In the genomic region with DNA sequence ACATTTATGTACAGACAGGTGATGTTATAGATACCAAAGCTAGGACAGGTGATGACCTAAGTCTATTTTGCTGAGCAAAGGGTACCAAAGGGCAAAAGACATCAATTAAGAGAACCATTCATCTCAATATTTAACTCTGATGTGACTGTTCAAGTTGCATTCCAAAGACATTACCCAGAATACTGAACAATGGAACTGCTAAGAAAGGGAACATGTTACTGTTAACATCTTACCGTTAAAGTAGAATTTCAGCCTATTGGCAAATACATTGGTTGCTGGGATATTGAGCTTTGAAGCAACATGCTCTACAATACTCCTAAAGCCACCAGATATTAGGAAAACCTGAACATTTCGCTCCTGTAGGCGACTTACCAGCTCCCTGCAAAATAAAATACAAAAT, we compare ENCODE assay signal across 8 cellular contexts. TPM values are rescaled to one million over a fixed set of nuclear protein-coding genes. Genes with fewer than 3 reads are reported as not detected.
DNase-seq lines count a peak whose midpoint lies in the region; ATAC-seq, FAIRE-seq and TF ChIP-seq lines count a peak whose summit lies in the region.
"Not testable (repeated sequence)": the region's sequence is repeated elsewhere in the genome, so short reads cannot be mapped to it uniquely, and the experiment has no call there.

No MANE protein-coding gene starts in this region.

- not testable (repeated sequence) for H3K79me2 ChIP-seq in GM12878 (ENCODE audit: control insufficient read depth, insufficient read depth, low read length); HepG2 (ENCODE audit: insufficient read depth, low read length)

- SMC1A ChIA-PET in GM12878 (lab: Charles Lee; ENCODE audit: uncharacterized antibody, unreplicated experiment), result interaction anchor here (1.0 kb wide), 1 partner anchor 58 kb away, joined by 3 read pairs; no protein-coding TSS in a partner anchor

- peaks cover 90% of the 10 kb centered on the region for H3K36me3 Mint-ChIP-seq in Caco-2 (ENCODE audit: insufficient read depth, unreplicated experiment)

- H3K9me3 ChIP-seq in Caco-2; RWPE2 (ENCODE audit: severe bottlenecking); GM12878 (replicated peaks; ENCODE audit: control insufficient read depth, insufficient read depth, low read length); HepG2 (ENCODE audit: low read length): not testable (repeated sequence)

- H3K27ac Mint-ChIP-seq in Caco-2 (ENCODE audit: unreplicated experiment), result not testable (repeated sequence)

- not testable (repeated sequence) for TF ChIP-seq RAD21 in GM12878 (IDR thresholded peaks at IDR 0.05; ENCODE audit: insufficient read depth, low read depth, low read length); HepG2 (CRISPR knock-in tag; IDR thresholded peaks at IDR 0.05)

- TF ChIP-seq CTCF in Caco-2 (IDR thresholded peaks at IDR 0.05; ENCODE audit: insufficient read depth in 1 of 2, low read depth in 1 of 2, low read length in 1 of 2, severe bottlenecking in 1 of 2, unreplicated experiment in 1 of 2); RWPE2 (IDR thresholded peaks at IDR 0.05; ENCODE audit: poor library complexity, severe bottlenecking); GM12878 (IDR thresholded peaks at IDR 0.05 in 2 of 3, conservative IDR thresholded peaks at IDR 0.05 in 1 of 3; ENCODE audit: control insufficient read depth in 2 of 3, extremely low read depth in 1 of 3, insufficient read depth in 1 of 3, low read depth in 3 of 3, low read length in 3 of 3); fibroblast of pulmonary artery (IDR thresholded peaks at IDR 0.05; ENCODE audit: low read length, missing control alignments); HepG2 (CRISPR knock-in tag; IDR thresholded peaks at IDR 0.05): not testable (repeated sequence)

- not testable (repeated sequence) for H3K9me3 Mint-ChIP-seq in Caco-2 (ENCODE audit: unreplicated experiment)

- not testable (repeated sequence) for H3K4me1 Mint-ChIP-seq in Caco-2 (ENCODE audit: low read depth, unreplicated experiment)

- H3K4me1 ChIP-seq in Caco-2 (peaks cover 19% of the 10 kb centered on the region), HepG2 (ENCODE audit: insufficient read depth, low read length) (peaks cover 14% of the 10 kb centered on the region; the same call in 1 of the 2 replicates)
- not testable (repeated sequence) for H3K4me1 ChIP-seq in RWPE2 (ENCODE audit: insufficient read depth, poor library complexity, severe bottlenecking); GM12878 (ENCODE audit: control insufficient read depth, insufficient read depth, low read length)

- not testable (repeated sequence) for H3K27ac ChIP-seq in RWPE2 (ENCODE audit: poor library complexity, severe bottlenecking); GM12878 (ENCODE audit: control insufficient read depth, insufficient read depth); HepG2 (ENCODE audit: extremely low read length, insufficient read depth, low read length)

- not testable (repeated sequence) for H3K9ac ChIP-seq in GM12878 (ENCODE audit: control insufficient read depth, insufficient read depth, low read length); HepG2 (ENCODE audit: insufficient read depth, low read depth, low read length)

- not testable (repeated sequence) for FAIRE-seq in GM12878 (lab: Jason Lieb, UNC); HepG2 (lab: Jason Lieb, UNC)

- RAD21 ChIA-PET in GM12878 (lab: Charles Lee; ENCODE audit: unreplicated experiment), result interaction anchor here (0.7 kb wide), 1 partner anchor 53 kb away, joined by 3 read pairs; no protein-coding TSS in a partner anchor

- WGBS in GM12878 (ENCODE audit: insufficient coverage, insufficient replicate concordance, low lambda C conversion rate, missing lambda C conversion rate), result 97% methylated on average over 3 of the region's 3 CpGs
- 79% methylated on average over 3 of the region's 3 CpGs for WGBS in HepG2 (ENCODE audit: low lambda C conversion rate)

- ATAC-seq in RWPE2 (ENCODE audit: low read depth) (0 out of 3 replicates have a peak, but pooled peaks have one; percentile 31), SK-N-SH treated with all-trans-retinoic acid at 6 μM for 48 hours (peak; percentile 33; the same call in 2 of the 3 replicates)
- not testable (repeated sequence) for ATAC-seq in GM12878, HepG2

- TF ChIP-seq EP300 in GM12878 (IDR thresholded peaks at IDR 0.05; ENCODE audit: borderline replicate concordance in 1 of 2, control insufficient read depth in 1 of 2, low read depth in 2 of 2, low read length in 2 of 2); HepG2 (IDR thresholded peaks at IDR 0.05; ENCODE audit: low read depth in 2 of 2, low read length in 2 of 2); HepG2 (CRISPR knock-in tag; IDR thresholded peaks at IDR 0.05; ENCODE audit: borderline replicate concordance): not testable (repeated sequence)

- in situ Hi-C loops in GM12878 (cut with MboI); HepG2 (cut with HindIII; ENCODE audit: extremely low pct_ligation_motif_present, low pct_unique_long_range_greater_than_20kb): not testable (repeated sequence)

- TSS peak; percentile 25 for BruUV-seq in Caco-2 (replicated peaks; lab: Mats Ljungman, UMichigan)
- TSS peak; percentile 76 for BruUV-seq in GM12878 (replicated peaks; lab: Mats Ljungman, UMichigan)
- BruUV-seq in HepG2 (replicated peaks; lab: Mats Ljungman, UMichigan), result TSS peak; percentile 41

- POLR2A ChIA-PET in Caco-2 (lab: Charles Lee), result interaction anchor here (0.8 kb wide), 1 partner anchor 17 kb away, joined by 4 read pairs; no protein-coding TSS in a partner anchor
- POLR2A ChIA-PET in GM12878 (lab: Charles Lee), result interaction anchor here (0.8 kb wide), 1 partner anchor 17 kb away, joined by 3 read pairs; no protein-coding TSS in a partner anchor
- POLR2A ChIA-PET in HepG2 (lab: Yijun Ruan, JAX), result not testable (repeated sequence)

- DNase-seq in Caco-2; RWPE2 (ENCODE audit: low spot score); GM12878 (ENCODE audit: low read depth, low spot score); HepG2 (ENCODE audit: low spot score): not testable (repeated sequence)
- DNase-seq in dermis blood vessel endothelial cell (peak; percentile 12), fibroblast of pulmonary artery (ENCODE audit: low read depth) (peak; percentile 25), renal cortical epithelial cell (ENCODE audit: low read depth) (peak; percentile 69)

- H3K4me2 ChIP-seq in GM12878 (ENCODE audit: control insufficient read depth, insufficient read depth); HepG2 (ENCODE audit: low read depth, low read length): not testable (repeated sequence)

- CTCF ChIA-PET in Caco-2 (lab: Charles Lee), result interaction anchor here (0.6 kb wide), 1 partner anchor 48 kb away, joined by 6 read pairs; no protein-coding TSS in a partner anchor
- CTCF ChIA-PET in GM12878 (lab: Yijun Ruan, JAX), result interaction anchor here (1.5 kb wide), 1 partner anchor 13 kb away, joined by 5 read pairs; no protein-coding TSS in a partner anchor
- CTCF ChIA-PET in HepG2 (lab: Yijun Ruan, JAX; ENCODE audit: low intra/inter-chr PET ratio, low total read pairs), result not testable (repeated sequence)

- not testable (repeated sequence) for H3K4me3 Mint-ChIP-seq in Caco-2 (ENCODE audit: unreplicated experiment)

- H3K36me3 ChIP-seq in Caco-2 (ENCODE audit: control insufficient read depth, insufficient read depth, low read length); GM12878 (ENCODE audit: control insufficient read depth in 2 of 2, insufficient read depth in 2 of 2, low read length in 1 of 2): not testable (repeated sequence)
- H3K36me3 ChIP-seq in RWPE2 (ENCODE audit: low read depth) (peaks cover 71% of the 10 kb centered on the region), HepG2 (replicated peaks in 1 of 2; ENCODE audit: control insufficient read depth in 1 of 2, insufficient read depth in 2 of 2, low read length in 2 of 2) (peaks cover 16 to 66% of the 10 kb centered on the region in 2 experiments)

- H2AFZ ChIP-seq in GM12878 (ENCODE audit: control insufficient read depth, low read depth, low read length); HepG2 (ENCODE audit: low read length): not testable (repeated sequence)

- intact Hi-C loops in Caco-2 (cut with micrococcal nuclease; ENCODE audit: unreplicated experiment); GM12878 (cut with micrococcal nuclease; ENCODE audit: unreplicated experiment); HepG2 (cut with micrococcal nuclease; ENCODE audit: unreplicated experiment): not testable (repeated sequence)

- not testable (repeated sequence) for H4K20me1 ChIP-seq in GM12878 (ENCODE audit: control insufficient read depth, insufficient read depth); HepG2 (ENCODE audit: insufficient read depth, low read length)

- TF ChIP-seq POLR2A in GM12878 (IDR thresholded peaks at IDR 0.05; ENCODE audit: low read depth, low read length); HepG2 (IDR thresholded peaks at IDR 0.05; ENCODE audit: insufficient read depth in 1 of 2, low read depth in 2 of 2, low read length in 2 of 2): not testable (repeated sequence)

- not testable (repeated sequence) for H3K27me3 ChIP-seq in Caco-2 (replicated peaks; ENCODE audit: control insufficient read depth, insufficient read depth, low read length); RWPE2 (ENCODE audit: insufficient read depth, poor library complexity, severe bottlenecking); GM12878 (replicated peaks in 1 of 2; ENCODE audit: control insufficient read depth in 2 of 2, insufficient read depth in 2 of 2, low read length in 1 of 2); HepG2 (ENCODE audit: control insufficient read depth in 1 of 2, insufficient read depth in 2 of 2, low read length in 2 of 2)

- not testable (repeated sequence) for H3K4me3 ChIP-seq in Caco-2 (ENCODE audit: low read depth, low read length); RWPE2 (ENCODE audit: severe bottlenecking); GM12878; fibroblast of pulmonary artery (replicated peaks; ENCODE audit: low read depth, low read length); HepG2 (replicated peaks in 1 of 3; ENCODE audit: insufficient read depth in 1 of 3, low read depth in 2 of 3, low read length in 3 of 3)

- not testable (repeated sequence) for H3K27me3 Mint-ChIP-seq in Caco-2 (ENCODE audit: insufficient read depth, unreplicated experiment)

RNA-seq across cellular contexts. Expression of a gene that starts 34.2 kb away (rescaled TPM):
- 107 and 111 TPM in 2 replicates for total RNA-seq in Caco-2 (2022)
- 6.6 and 6.8 TPM in 2 replicates for total RNA-seq in GM12878 (2013; cell fraction: nucleolus; rRNA removed)
- 35.3 and 36.4 TPM in 2 replicates for total RNA-seq in GM12878 (2014; rRNA removed)
- 20.1 and 21.2 TPM in 2 replicates for total RNA-seq in GM12878 (2014; rRNA removed; fragmentation: Illumina TruSeq; extraction: Trizol)
- 24.8 and 25.0 TPM in 2 replicates for total RNA-seq in GM12878 (2021)
- 7.9 TPM for polyA plus RNA-seq in GM12878 (2011; ENCODE audit: low read depth)
- 15.4 and 16.2 TPM in 2 replicates for polyA plus RNA-seq in GM12878 (2011; rRNA removed)
- 18.9 and 23.5 TPM in 2 replicates for polyA plus RNA-seq in GM12878 (2011; cell fraction: cytosol; rRNA removed)
- 6.8 and 9.3 TPM in 2 replicates for polyA plus RNA-seq in GM12878 (2011; cell fraction: nucleus; rRNA removed)
- polyA plus RNA-seq in GM12878 (2012), result 10.3 and 10.6 TPM in 2 replicates
- 9.1 and 23.0 TPM in 2 replicates for polyA plus RNA-seq in GM12878 (2014; fragmentation: Illumina TruSeq; extraction: Trizol)
- polyA plus RNA-seq in GM12878 (2014; fragmentation: Nextera tagmentation; extraction: Ambion mirVana), result 10 to 100 TPM in 1 of 2 experiments, 1 to 10 TPM in 1; 5.2 to 10.5 TPM
- 21.6 and 28.3 TPM in 2 replicates for polyA plus RNA-seq in GM12878 (2014; rRNA removed)
- polyA plus RNA-seq in GM12878 (2016; fragmentation: Nextera tagmentation; extraction: Ambion mirVana), result 10 to 100 TPM; 24.8 to 26.1 TPM
- polyA minus RNA-seq in GM12878 (2011; rRNA and poly(A)+ RNA removed), result 16.5 and 17.5 TPM in 2 replicates
- polyA minus RNA-seq in GM12878 (2011; cell fraction: cytosol; rRNA and poly(A)+ RNA removed), result 9.1 and 14.1 TPM in 2 replicates
- 8.2 and 17.2 TPM in 2 replicates for polyA minus RNA-seq in GM12878 (2011; cell fraction: nucleus; rRNA and poly(A)+ RNA removed)
- 42.4 and 45.1 TPM in 2 replicates for total RNA-seq in dermis blood vessel endothelial cell
- 124 and 175 TPM in 2 replicates for total RNA-seq in HepG2 (2016; rRNA removed; fragmentation: Illumina TruSeq; extraction: Trizol)
- 25.3 and 32.9 TPM in 2 replicates for total RNA-seq in HepG2 (2016; cell fraction: cytosol; rRNA removed; fragmentation: Illumina TruSeq; extraction: Trizol; ENCODE audit: low read depth)
- total RNA-seq in HepG2 (2016; cell fraction: insoluble cytoplasmic fraction; rRNA removed; fragmentation: Illumina TruSeq; extraction: Trizol), result 124 and 200 TPM in 2 replicates
- total RNA-seq in HepG2 (2016; cell fraction: membrane; rRNA removed; fragmentation: Illumina TruSeq; extraction: Trizol), result 65.6 and 67.9 TPM in 2 replicates
- total RNA-seq in HepG2 (2016; cell fraction: nucleus; rRNA removed; fragmentation: Illumina TruSeq; extraction: Trizol), result 54.9 and 62.4 TPM in 2 replicates
- polyA plus RNA-seq in HepG2 (2011; rRNA removed), result 85.5 and 85.8 TPM in 2 replicates
- polyA plus RNA-seq in HepG2 (2011; cell fraction: cytosol; rRNA removed), result 97.1 and 104 TPM in 2 replicates
- 23.5 and 32.4 TPM in 2 replicates for polyA plus RNA-seq in HepG2 (2011; cell fraction: nucleus; rRNA removed)
- 63.4 and 77.8 TPM in 2 replicates for polyA plus RNA-seq in HepG2 (2012)
- polyA plus RNA-seq in HepG2 (2016; cell fraction: cytosol; fragmentation: Illumina TruSeq; extraction: Trizol; ENCODE audit: low read depth), result 24.3 and 28.7 TPM in 2 replicates
- 138 and 145 TPM in 2 replicates for polyA plus RNA-seq in HepG2 (2016; cell fraction: insoluble cytoplasmic fraction; fragmentation: Illumina TruSeq; extraction: Trizol; ENCODE audit: low read depth)
- polyA plus RNA-seq in HepG2 (2016; cell fraction: membrane; fragmentation: Illumina TruSeq; extraction: Trizol; ENCODE audit: low read depth), result 40.5 and 43.9 TPM in 2 replicates
- 58.7 and 60.7 TPM in 2 replicates for polyA plus RNA-seq in HepG2 (2016; cell fraction: nucleus; fragmentation: Illumina TruSeq; extraction: Trizol; ENCODE audit: insufficient read depth, low read depth)
- polyA minus RNA-seq in HepG2 (2011; rRNA and poly(A)+ RNA removed; ENCODE audit: low replicate concordance), result 48.6 and 65.8 TPM in 2 replicates
- 59.8 and 64.2 TPM in 2 replicates for polyA minus RNA-seq in HepG2 (2011; cell fraction: cytosol; rRNA and poly(A)+ RNA removed)
- polyA minus RNA-seq in HepG2 (2011; cell fraction: nucleus; rRNA and poly(A)+ RNA removed), result 40.7 and 55.8 TPM in 2 replicates
- total RNA-seq in renal cortical epithelial cell, result 42.7 and 90.6 TPM in 2 replicates

RNA-seq across cellular contexts. Expression of a gene that starts 34.6 kb away (rescaled TPM):
- total RNA-seq in Caco-2 (2022) (242 and 248 TPM in 2 replicates), GM12878 (2014; rRNA removed) (263 and 264 TPM in 2 replicates), GM12878 (2014; rRNA removed; fragmentation: Illumina TruSeq; extraction: Trizol) (324 and 357 TPM in 2 replicates), GM12878 (2021) (202 and 206 TPM in 2 replicates), dermis blood vessel endothelial cell (201 and 240 TPM in 2 replicates), HepG2 (2016; rRNA removed; fragmentation: Illumina TruSeq; extraction: Trizol) (292 and 425 TPM in 2 replicates), renal cortical epithelial cell (184 and 264 TPM in 2 replicates)
- total RNA-seq in GM12878 (2013; cell fraction: nucleolus; rRNA removed), result 96.4 and 103 TPM in 2 replicates
- 162 TPM for polyA plus RNA-seq in GM12878 (2011; ENCODE audit: low read depth)
- polyA plus RNA-seq in GM12878 (2011; rRNA removed) (346 and 392 TPM in 2 replicates), GM12878 (2014; fragmentation: Illumina TruSeq; extraction: Trizol) (272 and 346 TPM in 2 replicates), GM12878 (2014; fragmentation: Nextera tagmentation; extraction: Ambion mirVana) (100 to 1,000 TPM; 191 to 319 TPM), GM12878 (2014; rRNA removed) (247 and 252 TPM in 2 replicates), GM12878 (2016; fragmentation: Nextera tagmentation; extraction: Ambion mirVana) (100 to 1,000 TPM; 455 to 480 TPM), HepG2 (2011; rRNA removed) (135 and 219 TPM in 2 replicates)
- 129 and 184 TPM in 2 replicates for polyA plus RNA-seq in GM12878 (2011; cell fraction: cytosol; rRNA removed)
- polyA plus RNA-seq in GM12878 (2011; cell fraction: nucleus; rRNA removed), result 131 and 175 TPM in 2 replicates
- 121 and 132 TPM in 2 replicates for polyA plus RNA-seq in GM12878 (2012)
- 170 and 321 TPM in 2 replicates for polyA minus RNA-seq in GM12878 (2011; rRNA and poly(A)+ RNA removed)
- 57.2 and 72.0 TPM in 2 replicates for polyA minus RNA-seq in GM12878 (2011; cell fraction: cytosol; rRNA and poly(A)+ RNA removed)
- 42.2 and 64.6 TPM in 2 replicates for polyA minus RNA-seq in GM12878 (2011; cell fraction: nucleus; rRNA and poly(A)+ RNA removed)
- 46.3 and 52.8 TPM in 2 replicates for total RNA-seq in HepG2 (2016; cell fraction: cytosol; rRNA removed; fragmentation: Illumina TruSeq; extraction: Trizol; ENCODE audit: low read depth)
- 297 and 437 TPM in 2 replicates for total RNA-seq in HepG2 (2016; cell fraction: insoluble cytoplasmic fraction; rRNA removed; fragmentation: Illumina TruSeq; extraction: Trizol)
- 96.3 and 109 TPM in 2 replicates for total RNA-seq in HepG2 (2016; cell fraction: membrane; rRNA removed; fragmentation: Illumina TruSeq; extraction: Trizol)
- 167 and 182 TPM in 2 replicates for total RNA-seq in HepG2 (2016; cell fraction: nucleus; rRNA removed; fragmentation: Illumina TruSeq; extraction: Trizol)
- 87.9 and 139 TPM in 2 replicates for polyA plus RNA-seq in HepG2 (2011; cell fraction: cytosol; rRNA removed)
- polyA plus RNA-seq in HepG2 (2011; cell fraction: nucleus; rRNA removed), result 80.9 and 81.9 TPM in 2 replicates
- polyA plus RNA-seq in HepG2 (2012), result 147 and 167 TPM in 2 replicates
- polyA plus RNA-seq in HepG2 (2016; cell fraction: cytosol; fragmentation: Illumina TruSeq; extraction: Trizol; ENCODE audit: low read depth), result 29.1 and 31.6 TPM in 2 replicates
- 455 and 526 TPM in 2 replicates for polyA plus RNA-seq in HepG2 (2016; cell fraction: insoluble cytoplasmic fraction; fragmentation: Illumina TruSeq; extraction: Trizol; ENCODE audit: low read depth)
- polyA plus RNA-seq in HepG2 (2016; cell fraction: membrane; fragmentation: Illumina TruSeq; extraction: Trizol; ENCODE audit: low read depth), result 69.4 and 72.1 TPM in 2 replicates
- 371 TPM in 2 replicates for polyA plus RNA-seq in HepG2 (2016; cell fraction: nucleus; fragmentation: Illumina TruSeq; extraction: Trizol; ENCODE audit: insufficient read depth, low read depth)
- polyA minus RNA-seq in HepG2 (2011; rRNA and poly(A)+ RNA removed; ENCODE audit: low replicate concordance), result 62.3 and 243 TPM in 2 replicates
- 72.5 and 82.6 TPM in 2 replicates for polyA minus RNA-seq in HepG2 (2011; cell fraction: cytosol; rRNA and poly(A)+ RNA removed)
- 101 and 127 TPM in 2 replicates for polyA minus RNA-seq in HepG2 (2011; cell fraction: nucleus; rRNA and poly(A)+ RNA removed)

RNA-seq across cellular contexts. Expression of a gene that starts 47.1 kb away (rescaled TPM):
- total RNA-seq in Caco-2 (2022) (150 and 172 TPM in 2 replicates), GM12878 (2014; rRNA removed) (84.6 and 96.1 TPM in 2 replicates), GM12878 (2014; rRNA removed; fragmentation: Illumina TruSeq; extraction: Trizol) (70.8 and 72.4 TPM in 2 replicates), GM12878 (2021) (102 and 103 TPM in 2 replicates), dermis blood vessel endothelial cell (193 and 206 TPM in 2 replicates), HepG2 (2016; rRNA removed; fragmentation: Illumina TruSeq; extraction: Trizol) (22.4 and 54.4 TPM in 2 replicates), renal cortical epithelial cell (130 and 194 TPM in 2 replicates)
- 149 and 163 TPM in 2 replicates for total RNA-seq in GM12878 (2013; cell fraction: nucleolus; rRNA removed)
- 42.2 TPM for polyA plus RNA-seq in GM12878 (2011; ENCODE audit: low read depth)
- polyA plus RNA-seq in GM12878 (2011; rRNA removed) (57.6 and 70.5 TPM in 2 replicates), GM12878 (2014; fragmentation: Illumina TruSeq; extraction: Trizol) (87.4 and 106 TPM in 2 replicates), GM12878 (2014; fragmentation: Nextera tagmentation; extraction: Ambion mirVana) (10 to 100 TPM; 39.9 to 62.4 TPM), GM12878 (2014; rRNA removed) (85.7 and 93.0 TPM in 2 replicates), GM12878 (2016; fragmentation: Nextera tagmentation; extraction: Ambion mirVana) (10 to 100 TPM; 67.7 to 72.6 TPM), HepG2 (2011; rRNA removed) (48.0 and 48.9 TPM in 2 replicates)
- 81.9 and 86.5 TPM in 2 replicates for polyA plus RNA-seq in GM12878 (2011; cell fraction: cytosol; rRNA removed)
- 170 and 178 TPM in 2 replicates for polyA plus RNA-seq in GM12878 (2011; cell fraction: nucleus; rRNA removed)
- 77.6 and 84.4 TPM in 2 replicates for polyA plus RNA-seq in GM12878 (2012)
- 53.3 and 94.2 TPM in 2 replicates for polyA minus RNA-seq in GM12878 (2011; rRNA and poly(A)+ RNA removed)
- 31.7 and 32.2 TPM in 2 replicates for polyA minus RNA-seq in GM12878 (2011; cell fraction: cytosol; rRNA and poly(A)+ RNA removed)
- 41.7 and 51.2 TPM in 2 replicates for polyA minus RNA-seq in GM12878 (2011; cell fraction: nucleus; rRNA and poly(A)+ RNA removed)
- 12.4 and 13.6 TPM in 2 replicates for total RNA-seq in HepG2 (2016; cell fraction: cytosol; rRNA removed; fragmentation: Illumina TruSeq; extraction: Trizol; ENCODE audit: low read depth)
- total RNA-seq in HepG2 (2016; cell fraction: insoluble cytoplasmic fraction; rRNA removed; fragmentation: Illumina TruSeq; extraction: Trizol), result 20.6 and 54.0 TPM in 2 replicates
- 25.2 and 28.6 TPM in 2 replicates for total RNA-seq in HepG2 (2016; cell fraction: membrane; rRNA removed; fragmentation: Illumina TruSeq; extraction: Trizol)
- 45.2 and 49.4 TPM in 2 replicates for total RNA-seq in HepG2 (2016; cell fraction: nucleus; rRNA removed; fragmentation: Illumina TruSeq; extraction: Trizol)
- polyA plus RNA-seq in HepG2 (2011; cell fraction: cytosol; rRNA removed), result 37.0 and 44.8 TPM in 2 replicates
- 132 and 139 TPM in 2 replicates for polyA plus RNA-seq in HepG2 (2011; cell fraction: nucleus; rRNA removed)
- polyA plus RNA-seq in HepG2 (2012), result 47.6 and 52.3 TPM in 2 replicates
- 10.5 and 10.7 TPM in 2 replicates for polyA plus RNA-seq in HepG2 (2016; cell fraction: cytosol; fragmentation: Illumina TruSeq; extraction: Trizol; ENCODE audit: low read depth)
- polyA plus RNA-seq in HepG2 (2016; cell fraction: insoluble cytoplasmic fraction; fragmentation: Illumina TruSeq; extraction: Trizol; ENCODE audit: low read depth), result 15.4 and 19.0 TPM in 2 replicates
- polyA plus RNA-seq in HepG2 (2016; cell fraction: membrane; fragmentation: Illumina TruSeq; extraction: Trizol; ENCODE audit: low read depth), result 16.9 and 18.1 TPM in 2 replicates
- polyA plus RNA-seq in HepG2 (2016; cell fraction: nucleus; fragmentation: Illumina TruSeq; extraction: Trizol; ENCODE audit: insufficient read depth, low read depth), result 77.0 and 78.6 TPM in 2 replicates
- polyA minus RNA-seq in HepG2 (2011; rRNA and poly(A)+ RNA removed; ENCODE audit: low replicate concordance), result 55.3 and 78.5 TPM in 2 replicates
- 28.3 and 29.1 TPM in 2 replicates for polyA minus RNA-seq in HepG2 (2011; cell fraction: cytosol; rRNA and poly(A)+ RNA removed)
- 40.4 and 52.2 TPM in 2 replicates for polyA minus RNA-seq in HepG2 (2011; cell fraction: nucleus; rRNA and poly(A)+ RNA removed)

RNA-seq across cellular contexts. Expression of a gene that starts 52.6 kb away (rescaled TPM):
- total RNA-seq in Caco-2 (2022) (59.3 and 63.4 TPM in 2 replicates), GM12878 (2014; rRNA removed) (47.7 TPM in 2 replicates), GM12878 (2014; rRNA removed; fragmentation: Illumina TruSeq; extraction: Trizol) (51.7 and 52.0 TPM in 2 replicates), GM12878 (2021) (44.7 and 45.0 TPM in 2 replicates), dermis blood vessel endothelial cell (37.3 and 43.8 TPM in 2 replicates), HepG2 (2016; rRNA removed; fragmentation: Illumina TruSeq; extraction: Trizol) (40.3 and 56.5 TPM in 2 replicates), renal cortical epithelial cell (58.0 and 78.6 TPM in 2 replicates)
- total RNA-seq in GM12878 (2013; cell fraction: nucleolus; rRNA removed), result 46.1 and 48.0 TPM in 2 replicates
- 19.8 TPM for polyA plus RNA-seq in GM12878 (2011; ENCODE audit: low read depth)
- polyA plus RNA-seq in GM12878 (2011; rRNA removed) (70.8 and 104 TPM in 2 replicates), GM12878 (2014; fragmentation: Illumina TruSeq; extraction: Trizol) (62.9 and 102 TPM in 2 replicates), GM12878 (2014; fragmentation: Nextera tagmentation; extraction: Ambion mirVana) (10 to 100 TPM; 24.7 to 29.9 TPM), GM12878 (2014; rRNA removed) (38.8 and 46.9 TPM in 2 replicates), GM12878 (2016; fragmentation: Nextera tagmentation; extraction: Ambion mirVana) (10 to 100 TPM; 83.8 to 88.5 TPM), HepG2 (2011; rRNA removed) (47.2 and 61.5 TPM in 2 replicates)
- polyA plus RNA-seq in GM12878 (2011; cell fraction: cytosol; rRNA removed), result 26.4 and 28.1 TPM in 2 replicates
- polyA plus RNA-seq in GM12878 (2011; cell fraction: nucleus; rRNA removed), result 30.3 and 31.0 TPM in 2 replicates
- 25.1 and 28.2 TPM in 2 replicates for polyA plus RNA-seq in GM12878 (2012)
- 24.6 and 40.3 TPM in 2 replicates for polyA minus RNA-seq in GM12878 (2011; rRNA and poly(A)+ RNA removed)
- 12.6 and 14.3 TPM in 2 replicates for polyA minus RNA-seq in GM12878 (2011; cell fraction: cytosol; rRNA and poly(A)+ RNA removed)
- 26.6 and 36.3 TPM in 2 replicates for polyA minus RNA-seq in GM12878 (2011; cell fraction: nucleus; rRNA and poly(A)+ RNA removed)
- total RNA-seq in HepG2 (2016; cell fraction: cytosol; rRNA removed; fragmentation: Illumina TruSeq; extraction: Trizol; ENCODE audit: low read depth), result 15.2 and 16.2 TPM in 2 replicates
- total RNA-seq in HepG2 (2016; cell fraction: insoluble cytoplasmic fraction; rRNA removed; fragmentation: Illumina TruSeq; extraction: Trizol), result 40.6 and 57.0 TPM in 2 replicates
- 30.0 and 33.8 TPM in 2 replicates for total RNA-seq in HepG2 (2016; cell fraction: membrane; rRNA removed; fragmentation: Illumina TruSeq; extraction: Trizol)
- 23.7 and 23.8 TPM in 2 replicates for total RNA-seq in HepG2 (2016; cell fraction: nucleus; rRNA removed; fragmentation: Illumina TruSeq; extraction: Trizol)
- polyA plus RNA-seq in HepG2 (2011; cell fraction: cytosol; rRNA removed), result 25.7 and 43.6 TPM in 2 replicates
- polyA plus RNA-seq in HepG2 (2011; cell fraction: nucleus; rRNA removed), result 19.8 and 23.4 TPM in 2 replicates
- polyA plus RNA-seq in HepG2 (2012), result 40.5 and 41.2 TPM in 2 replicates
- polyA plus RNA-seq in HepG2 (2016; cell fraction: cytosol; fragmentation: Illumina TruSeq; extraction: Trizol; ENCODE audit: low read depth), result 16.8 and 19.0 TPM in 2 replicates
- 75.2 and 89.9 TPM in 2 replicates for polyA plus RNA-seq in HepG2 (2016; cell fraction: insoluble cytoplasmic fraction; fragmentation: Illumina TruSeq; extraction: Trizol; ENCODE audit: low read depth)
- 27.3 and 27.5 TPM in 2 replicates for polyA plus RNA-seq in HepG2 (2016; cell fraction: membrane; fragmentation: Illumina TruSeq; extraction: Trizol; ENCODE audit: low read depth)
- polyA plus RNA-seq in HepG2 (2016; cell fraction: nucleus; fragmentation: Illumina TruSeq; extraction: Trizol; ENCODE audit: insufficient read depth, low read depth), result 33.3 and 36.9 TPM in 2 replicates
- 19.6 and 21.9 TPM in 2 replicates for polyA minus RNA-seq in HepG2 (2011; rRNA and poly(A)+ RNA removed; ENCODE audit: low replicate concordance)
- polyA minus RNA-seq in HepG2 (2011; cell fraction: cytosol; rRNA and poly(A)+ RNA removed), result 28.3 and 28.4 TPM in 2 replicates
- 49.2 and 60.8 TPM in 2 replicates for polyA minus RNA-seq in HepG2 (2011; cell fraction: nucleus; rRNA and poly(A)+ RNA removed)
